Comparison of ENCODE assay signal across 19 cellular contexts in genomic region chr5:41402845-41403244, GRCh38.
DNase-seq lines count a peak whose midpoint lies in the region; ATAC-seq, FAIRE-seq and TF ChIP-seq lines count a peak whose summit lies in the region.
"Had no signal": no experiment of that assay in that cellular context is flagged by ENCODE, and none has a peak within 500 bp of the region (broad histone marks: within the 10 kb centered on the region; RNA-seq: fewer than 3 reads in every experiment).

No MANE protein-coding gene starts in this region.

- FAIRE-seq in H54 (lab: Jason Lieb, UNC) (peak; percentile 33), islet of Langerhans (lab: Jason Lieb, UNC) (peak; percentile 97), GM12892 (lab: Jason Lieb, UNC) (no peak)
- FAIRE-seq: D721Med, GM12891, GM18507 had no signal

- 84 to 92% (median 92%) methylated on average over 2 of the region's 2 CpGs for WGBS in heart left ventricle, 4 donors
- WGBS in prostate gland: 75% methylated on average over 2 of the region's 2 CpGs

- H3K4me3 ChIP-seq in left ventricle myocardium inferior: no peak overlapping the region
- no peak overlapping the region for H3K4me3 ChIP-seq in heart left ventricle
- no peak overlapping the region for H3K4me3 ChIP-seq in prostate gland
- H3K4me3 ChIP-seq: BLaER1 treated with 17β-estradiol and CSF1 and Interleukin-3, amounts not matched to agents 10 nM and 100 nM had no signal

- H3K27ac ChIP-seq in left ventricle myocardium inferior (replicated peaks): peak overlapping the region; percentile 54
- H3K27ac ChIP-seq in heart left ventricle: peak overlapping the region in 3 of 12 donors; percentile 4 to 18 (median 8)
- H3K27ac ChIP-seq in prostate gland: no peak overlapping the region
- H3K27ac ChIP-seq: BLaER1 treated with 17β-estradiol and CSF1 and Interleukin-3, amounts not matched to agents 10 nM and 100 nM; C4-2B had no signal

- TF ChIP-seq POLR2A in heart left ventricle (IDR thresholded peaks at IDR 0.05) (no peak), H54 (IDR thresholded peaks at IDR 0.05; ENCODE audit: low read depth, low read length) (no peak), GM12892 (IDR thresholded peaks at IDR 0.05; ENCODE audit: low read depth, low read length) (no peak), prostate gland (IDR thresholded peaks at IDR 0.05) (no peak)

- H3K27me3 ChIP-seq in left ventricle myocardium inferior (ENCODE audit: low read depth) (no peaks in the 10 kb centered on the region), heart left ventricle (no peaks in the 10 kb centered on the region), prostate gland (replicated peaks; ENCODE audit: insufficient read depth) (no peaks in the 10 kb centered on the region)
- H3K27me3 ChIP-seq: BLaER1 treated with 17β-estradiol and CSF1 and Interleukin-3, amounts not matched to agents 10 nM and 100 nM had no signal

- H3K4me1 ChIP-seq in left ventricle myocardium inferior (peaks cover 31% of the 10 kb centered on the region), heart left ventricle (peaks cover 0 to 28% (median 2%) of the 10 kb centered on the region in 12 donors), prostate gland (replicated peaks) (no peaks in the 10 kb centered on the region)
- H3K4me1 ChIP-seq: BLaER1 treated with 17β-estradiol and CSF1 and Interleukin-3, amounts not matched to agents 10 nM and 100 nM had no signal

- H3K36me3 ChIP-seq in left ventricle myocardium inferior: peaks cover 6% of the 10 kb centered on the region
- no peaks in the 10 kb centered on the region for H3K36me3 ChIP-seq in heart left ventricle
- no peaks in the 10 kb centered on the region for H3K36me3 ChIP-seq in prostate gland
- H3K36me3 ChIP-seq: BLaER1 treated with 17β-estradiol and CSF1 and Interleukin-3, amounts not matched to agents 10 nM and 100 nM had no signal

- intact Hi-C loops in left ventricle myocardium inferior (cut with micrococcal nuclease): no loop called here
- intact Hi-C loops in heart left ventricle (cut with DNase I): loop anchor here in 1 of 10 donors (10.0 kb wide), 1 partner anchor 52 kb away; no protein-coding TSS in a partner anchor
- intact Hi-C loops in prostate gland (cut with DNase I): no loop called here

- TF ChIP-seq CTCF in left ventricle myocardium inferior (IDR thresholded peaks at IDR 0.05; ENCODE audit: borderline replicate concordance) (no peak), heart left ventricle (IDR thresholded peaks at IDR 0.05) (no peak), prostate gland (IDR thresholded peaks at IDR 0.05) (no peak)

- no peak for DNase-seq in left ventricle myocardium inferior
- no peak for DNase-seq in heart left ventricle
- no peak for DNase-seq in H54 (ENCODE audit: insufficient read length, low spot score)
- DNase-seq in GM12892 (ENCODE audit: insufficient read length): no peak
- DNase-seq in prostate gland (ENCODE audit: low spot score): no peak
- DNase-seq: 8988T; AML-193; Caco-2; Calu3; CD4-positive, alpha-beta T cell; CD8-positive, alpha-beta T cell; DMS79 treated with DMSO at 0.1 percent for 48 hours; GF-D8 had no signal

- ATAC-seq in heart left ventricle: no peak
- ATAC-seq: CD8-positive, alpha-beta T cell had no signal

- H3K9me3 ChIP-seq in left ventricle myocardium inferior (replicated peaks) (peaks cover 21% of the 10 kb centered on the region), heart left ventricle (peaks cover 0 to 22% (median 8%) of the 10 kb centered on the region in 12 donors), prostate gland (no peaks in the 10 kb centered on the region)
